9 cellular contexts compared by ENCODE assay signal in genomic region chr2:20661028-20661980, GRCh38. TPM values are rescaled to one million over a fixed set of nuclear protein-coding genes. Genes with fewer than 3 reads are reported as not detected.
A peak's percentile ranks its signal among the peaks of the same experiment; 100 is the strongest.
DNase-seq lines count a peak whose midpoint lies in the region; ATAC-seq, FAIRE-seq and TF ChIP-seq lines count a peak whose summit lies in the region.
"Had no signal": no experiment of that assay in that cellular context is flagged by ENCODE, and none has a peak within 500 bp of the region (broad histone marks: within the 10 kb centered on the region; RNA-seq: fewer than 3 reads in every experiment).

No MANE protein-coding gene starts in this region.

- TF ChIP-seq CTCF in IMR-90 (conservative IDR thresholded peaks at IDR 0.05; ENCODE audit: low read depth, low read length) (peak; percentile 96), gastroesophageal sphincter (IDR thresholded peaks at IDR 0.05) (peak in 3 of 4 experiments; percentile 93 to 98 (median 94)), pancreas (IDR thresholded peaks at IDR 0.05) (peak; percentile 93 to 97 (median 95))

- no peak overlapping the region for H3K23ac ChIP-seq in IMR-90 (ENCODE audit: low read depth, low read length)

- H3K4me3 ChIP-seq in IMR-90 (ENCODE audit: insufficient read depth, low read depth, low read length) (no peak overlapping the region), gastroesophageal sphincter (no peak overlapping the region), pancreas (no peak overlapping the region), aorta (ENCODE audit: low read length in 2 of 2) (no peak overlapping the region)

- no peaks in the 10 kb centered on the region for H3K9me1 ChIP-seq in IMR-90 (ENCODE audit: insufficient read depth, low read length)

- H3K9ac ChIP-seq in IMR-90 (ENCODE audit: low read depth, low read length) = no peak overlapping the region

- intact Hi-C loops in IMR-90 (cut with micrococcal nuclease) (loop anchor here (1.0 to 5.0 kb wide), 6 partner anchors 93 to 456 kb away; no protein-coding TSS in a partner anchor), pancreas (cut with DNase I) (loop anchor here (5.0 to 10.0 kb wide), 3 partner anchors 93 to 303 kb away; no protein-coding TSS in a partner anchor), aorta (cut with DNase I) (loop anchor here (2.0 to 5.0 kb wide), 4 partner anchors 301 to 456 kb away; partner anchors contain the start of gene APOB (in 1 of the 2))

- no peaks in the 10 kb centered on the region for H3K36me3 ChIP-seq in IMR-90 (ENCODE audit: control insufficient read depth, insufficient read depth, low read length)
- H3K36me3 ChIP-seq in gastroesophageal sphincter = no peaks in the 10 kb centered on the region
- no peaks in the 10 kb centered on the region for H3K36me3 ChIP-seq in pancreas
- no peaks in the 10 kb centered on the region for H3K36me3 ChIP-seq in aorta (ENCODE audit: control insufficient read depth in 1 of 2, insufficient read depth in 2 of 2, low read length in 1 of 2)

- no peak overlapping the region for H2BK5ac ChIP-seq in IMR-90 (ENCODE audit: low read depth, low read length, poor library complexity, severe bottlenecking)

- H3K14ac ChIP-seq in IMR-90 (replicated peaks; ENCODE audit: low read depth, low read length) = no peak overlapping the region

- TF ChIP-seq POLR2A in IMR-90 (IDR thresholded peaks at IDR 0.05; ENCODE audit: low read depth, low read length) (peak; percentile 50; the same call in 1 of the 2 replicates), gastroesophageal sphincter (IDR thresholded peaks at IDR 0.05) (no peak)

- DNase-seq in Daoy (ENCODE audit: low read depth) (peak; percentile 82), IMR-90 (peak; percentile 75), SHP77 (lab: John Stamatoyannopoulos, UW) (peak; percentile 4 to 22), pancreas (peak in 4 of 6 donors; percentile 42 to 78 (median 55)), aorta (peak in 1 of 2 donors; percentile 67)
- DNase-seq in activated gamma-delta T cell treated with anti-CD3 and anti-CD28 coated beads, Interleukin-2, amount 50 U/mL, for 16 hours (ENCODE audit: low read depth) = peak; percentile 45

- WGBS in IMR-90 (ENCODE audit: extremely low coverage in 2 of 2, insufficient read length in 1 of 2), 2 experiments = 30% methylated on average over 2 of the region's 9 CpGs; no CpG with 5 or more reads in 1 of the 2 experiments
- 40 to 47% methylated on average over 3 to 4 of the region's 9 CpGs for WGBS in gastroesophageal sphincter (ENCODE audit: low coverage in 1 of 2), 2 donors
- 15 to 17% methylated on average over 8 to 9 of the region's 9 CpGs for WGBS in pancreas, 2 donors
- WGBS in aorta, 2 donors = 15% methylated on average over 9 of the region's 9 CpGs

- peaks cover 5% of the 10 kb centered on the region; the same call in 1 of the 2 replicates for H3K4me1 ChIP-seq in IMR-90 (ENCODE audit: control insufficient read depth, insufficient read depth, low read length)
- H3K4me1 ChIP-seq in gastroesophageal sphincter = peaks cover 0 to 39% (median 9%) of the 10 kb centered on the region in 3 donors
- no peaks in the 10 kb centered on the region for H3K4me1 ChIP-seq in pancreas
- no peaks in the 10 kb centered on the region for H3K4me1 ChIP-seq in aorta (ENCODE audit: control insufficient read depth in 1 of 2, insufficient read depth in 2 of 2, low read length in 2 of 2)

- peak overlapping the region; percentile 0 for H2AK9ac ChIP-seq in IMR-90 (replicated peaks; ENCODE audit: low read depth, low read length, poor library complexity)

- H2BK15ac ChIP-seq in IMR-90 (ENCODE audit: low read depth, low read length) = no peak overlapping the region

- H2BK120ac ChIP-seq in IMR-90 (ENCODE audit: low read depth, low read length) = no peak overlapping the region

- in situ Hi-C loops in IMR-90 (cut with MboI; ENCODE audit: low sequenced_read_pairs) = loop anchor here (5.0 to 25.0 kb wide), 2 partner anchors 301 to 1101 kb away; no protein-coding TSS in a partner anchor

- TF ChIP-seq EP300 in gastroesophageal sphincter (IDR thresholded peaks at IDR 0.05) = no peak

- no peak overlapping the region for H3K4me2 ChIP-seq in IMR-90 (ENCODE audit: low read depth, low read length)

- peak; percentile 64 for ATAC-seq in GM21515 (IDR thresholded peaks at IDR 0.05; ENCODE audit: unreplicated experiment)
- peak; percentile 92 for ATAC-seq in IMR-90 (ENCODE audit: low read depth)
- ATAC-seq in gastroesophageal sphincter = peak; percentile 70
- ATAC-seq in pancreas = peak; percentile 75 to 92 (median 89)
- ATAC-seq in aorta (ENCODE audit: low FRiP score) = peak; percentile 87

- peak; percentile 99 for TF ChIP-seq RAD21 in IMR-90 (IDR thresholded peaks at IDR 0.05; ENCODE audit: low read length)

- CTCF ChIA-PET in IMR-90 (lab: Yijun Ruan, JAX) = interaction anchor here (0.6 to 2.9 kb wide), 28 partner anchors 10 to 1037 kb away, joined by 3 to 54 read pairs (median 4); partner anchors contain the start of gene HS1BP3

- dilution Hi-C loops in IMR-90 (cut with HindIII; ENCODE audit: low sequenced_read_pairs, unreplicated experiment) = no loop called here

- H3K27ac ChIP-seq in IMR-90 (ENCODE audit: insufficient read depth, low read length) (no peak overlapping the region), gastroesophageal sphincter (no peak overlapping the region), pancreas (no peak overlapping the region), aorta (ENCODE audit: low read depth in 1 of 2, low read length in 2 of 2) (no peak overlapping the region)

- no peak overlapping the region for H4K91ac ChIP-seq in IMR-90 (ENCODE audit: insufficient read depth, low read depth, low read length)

- H3K18ac ChIP-seq in IMR-90 (ENCODE audit: low read depth, low read length) = no peak overlapping the region

- H3K4ac ChIP-seq in IMR-90 (ENCODE audit: low read depth, low read length) = no peak overlapping the region

- peaks cover 16% of the 10 kb centered on the region; the same call in 1 of the 2 replicates for H4K20me1 ChIP-seq in IMR-90 (ENCODE audit: insufficient read depth, low read length)

- peak overlapping the region; percentile 74 for H2AFZ ChIP-seq in IMR-90 (replicated peaks; ENCODE audit: low read length, poor library complexity)

- no peak for FAIRE-seq in pancreas (lab: Jason Lieb, UNC)
- FAIRE-seq: islet of Langerhans had no signal

- H4K8ac ChIP-seq in IMR-90 (ENCODE audit: low read depth in 2 of 2, low read length in 2 of 2) = no peak overlapping the region

- POLR2A ChIA-PET in IMR-90 (lab: Charles Lee; ENCODE audit: unreplicated experiment) = interaction anchor here (0.6 kb wide), 1 partner anchor 217 kb away, joined by 14 read pairs; no protein-coding TSS in a partner anchor

- peaks cover 73% of the 10 kb centered on the region for H3K27me3 ChIP-seq in IMR-90 (ENCODE audit: control insufficient read depth, insufficient read depth, low read length)
- peaks cover 54% of the 10 kb centered on the region for H3K27me3 ChIP-seq in gastroesophageal sphincter
- H3K27me3 ChIP-seq in pancreas = peaks cover 0 to 8% (median 3%) of the 10 kb centered on the region in 4 donors
- H3K27me3 ChIP-seq in aorta (ENCODE audit: control insufficient read depth in 1 of 2, insufficient read depth in 2 of 2, low read length in 1 of 2) = no peaks in the 10 kb centered on the region

- no peak overlapping the region for H4K5ac ChIP-seq in IMR-90 (ENCODE audit: low read depth, low read length)

- H2BK20ac ChIP-seq in IMR-90 (ENCODE audit: low read depth, low read length) = no peak overlapping the region

- H3K9me3 ChIP-seq in IMR-90 (ENCODE audit: control insufficient read depth, insufficient read depth, low read length) (no peaks in the 10 kb centered on the region), gastroesophageal sphincter (no peaks in the 10 kb centered on the region), pancreas (no peaks in the 10 kb centered on the region), aorta (ENCODE audit: control insufficient read depth, low read length) (no peaks in the 10 kb centered on the region)

- no peak overlapping the region for H2AK5ac ChIP-seq in IMR-90 (ENCODE audit: low read depth, low read length)

- H3K79me1 ChIP-seq in IMR-90 (ENCODE audit: low read depth in 1 of 2, low read length in 2 of 2) = no peaks in the 10 kb centered on the region

- H3K56ac ChIP-seq in IMR-90 (ENCODE audit: extremely low read depth, insufficient read depth, low read length) = no peak overlapping the region

- no TSS peak for BruUV-seq in IMR-90 (replicated peaks; lab: Mats Ljungman, UMichigan)

TF ChIP-seq in IMR-90, 13 proteins besides CTCF, POLR2A, EP300 and RAD21:
- TF ChIP-seq SMC3 (IDR thresholded peaks at IDR 0.05; ENCODE audit: low read depth, low read length) (peak; percentile 90), RFX5 (IDR thresholded peaks at IDR 0.05; ENCODE audit: low read depth, low read length) (no peak), CHD1 (IDR thresholded peaks at IDR 0.05; ENCODE audit: low read depth, low read length) (no peak), RCOR1 (IDR thresholded peaks at IDR 0.05; ENCODE audit: insufficient replicate concordance, low read length) (no peak), USF2 (IDR thresholded peaks at IDR 0.05; ENCODE audit: low read depth, low read length) (no peak)

RNA-seq across cellular contexts. Expression of gene GDF7, which starts 5.6 kb away (rescaled TPM):
- total RNA-seq in Daoy (2014; rRNA removed; shearing (Covaris generic)) = 0.06 and 0.11 TPM in 2 replicates
- total RNA-seq in IMR-90 (2012; rRNA removed) = under 0.01 TPM in 2 replicates
- 0.02 TPM in 1 of 2 replicates, not detected in the other for polyA plus RNA-seq in IMR-90 (2012; rRNA removed)
- polyA plus RNA-seq in IMR-90 (2012; cell fraction: cytosol; rRNA removed) = under 0.01 and 0.01 TPM in 2 replicates
- 0.03 and 0.10 TPM in 2 replicates for polyA plus RNA-seq in IMR-90 (2012; cell fraction: nucleus; rRNA removed; ENCODE audit: low replicate concordance)
- total RNA-seq in gastroesophageal sphincter = 10 to 100 TPM in 3 of 4 donors, 1 to 10 TPM in 1; 1.2 to 19.9 (median 15.3) TPM
- total RNA-seq in pancreas = under 1 TPM; 0.16 to 0.98 (median 0.73) TPM
- polyA plus RNA-seq in pancreas = under 1 TPM; 0.19 to 0.89 TPM
- total RNA-seq in aorta = 10 to 100 TPM; 15.9 to 16.4 TPM
- 10 to 100 TPM in 1 of 2 donors, 1 to 10 TPM in 1; 4.1 to 15.6 TPM for polyA plus RNA-seq in aorta

RNA-seq across cellular contexts. Expression of gene HS1BP3, which starts 10.4 kb away (rescaled TPM):
- 6.9 and 8.0 TPM in 2 replicates for total RNA-seq in Daoy (2014; rRNA removed; shearing (Covaris generic))
- total RNA-seq in IMR-90 (2012; rRNA removed) (9.0 and 10.3 TPM in 2 replicates), gastroesophageal sphincter (10 to 100 TPM; 42.8 to 89.1 (median 61.4) TPM), pancreas (10 to 100 TPM in 5 of 6 donors, 1 to 10 TPM in 1; 9.5 to 16.8 (median 10.3) TPM), aorta (10 to 100 TPM; 34.8 to 42.3 TPM)
- polyA plus RNA-seq in IMR-90 (2012; rRNA removed) (13.6 and 14.8 TPM in 2 replicates), pancreas (10 to 100 TPM; 11.1 to 15.5 TPM), aorta (10 to 100 TPM; 27.5 to 33.6 TPM)
- 12.6 and 13.7 TPM in 2 replicates for polyA plus RNA-seq in IMR-90 (2012; cell fraction: cytosol; rRNA removed)
- 34.4 and 38.9 TPM in 2 replicates for polyA plus RNA-seq in IMR-90 (2012; cell fraction: nucleus; rRNA removed; ENCODE audit: low replicate concordance)
